ENCODE assay signal across 17 cellular contexts in the genomic region with DNA sequence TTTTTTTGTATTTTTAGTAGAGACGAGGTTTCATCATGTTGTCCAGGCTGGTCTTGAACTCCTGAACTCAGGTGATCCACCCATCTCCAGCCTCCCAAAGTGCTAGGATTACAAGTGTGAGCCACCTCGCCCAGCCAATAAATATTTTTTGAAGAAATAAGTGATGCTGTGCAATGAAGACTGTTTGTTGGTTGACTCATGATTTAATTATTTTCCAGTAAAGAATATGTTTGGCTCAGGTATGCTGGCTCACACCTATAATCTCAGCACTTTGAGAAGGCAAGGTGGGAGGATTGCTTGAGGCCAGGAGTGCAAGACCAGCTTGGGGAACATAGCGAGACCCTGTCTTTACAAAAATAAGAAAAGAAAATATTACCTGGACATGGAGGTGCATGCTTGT. TPM values are rescaled to one million over a fixed set of nuclear protein-coding genes. Genes with fewer than 3 reads are reported as not detected.
A peak's percentile ranks its signal among the peaks of the same experiment; 100 is the strongest.
DNase-seq lines count a peak whose midpoint lies in the region; ATAC-seq and TF ChIP-seq lines count a peak whose summit lies in the region.
"Had no signal": no experiment of that assay in that cellular context is flagged by ENCODE, and none has a peak within 500 bp of the region (broad histone marks: within the 10 kb centered on the region; RNA-seq: fewer than 3 reads in every experiment).

No MANE protein-coding gene starts in this region.

- H3K36me3 ChIP-seq in Caco-2 (ENCODE audit: control insufficient read depth, insufficient read depth, low read length) = no peaks in the 10 kb centered on the region; the same call in 1 of the 2 replicates
- H3K36me3 ChIP-seq in RWPE2 (ENCODE audit: low read depth) = no peaks in the 10 kb centered on the region
- H3K36me3 ChIP-seq in trophoblast cell (ENCODE audit: control insufficient read depth in 1 of 2, insufficient read depth in 2 of 2, low read length in 2 of 2) = no peaks in the 10 kb centered on the region
- H3K36me3 ChIP-seq in GM23338 (ENCODE audit: insufficient read depth) = no peaks in the 10 kb centered on the region
- H3K36me3 ChIP-seq: BLaER1 treated with 17β-estradiol and CSF1 and Interleukin-3, amounts not matched to agents 10 nM and 100 nM had no signal

- H4K12ac ChIP-seq in trophoblast cell (ENCODE audit: low read depth, low read length) = no peak overlapping the region

- H3K9me2 ChIP-seq in GM23338 (ENCODE audit: insufficient read depth) = no peaks in the 10 kb centered on the region

- no peak overlapping the region for H4K8ac ChIP-seq in trophoblast cell (ENCODE audit: low read depth, low read length)

- no peak overlapping the region for H3K4me3 Mint-ChIP-seq in Caco-2 (ENCODE audit: unreplicated experiment)
- H3K4me3 Mint-ChIP-seq in GM23338 = no peak overlapping the region
- H3K4me3 Mint-ChIP-seq in activated naive CD8-positive, alpha-beta T cell treated with anti-CD3 and anti-CD28 coated beads, Interleukin-2, amount 50 U/mL, for 24 hours = no peak overlapping the region
- H3K4me3 Mint-ChIP-seq: CD4-positive, alpha-beta T cell; H9 had no signal

- peaks cover 20% of the 10 kb centered on the region for H3K9me3 Mint-ChIP-seq in Caco-2 (ENCODE audit: unreplicated experiment)
- peaks cover 6% of the 10 kb centered on the region; the same call in 2 of the 3 replicates for H3K9me3 Mint-ChIP-seq in GM23338
- H3K9me3 Mint-ChIP-seq in activated naive CD8-positive, alpha-beta T cell treated with anti-CD3 and anti-CD28 coated beads, Interleukin-2, amount 50 U/mL, for 24 hours = peaks cover 8% of the 10 kb centered on the region
- H3K9me3 Mint-ChIP-seq: CD4-positive, alpha-beta T cell had no signal

- H3K14ac ChIP-seq in trophoblast cell (ENCODE audit: low read length) = no peak overlapping the region

- no peak for DNase-seq in Caco-2
- no peak for DNase-seq in RWPE2 (ENCODE audit: low spot score)
- peak; percentile 11 for DNase-seq in islet precursor cell
- peak; percentile 9 to 66 for DNase-seq in trophoblast cell
- DNase-seq in GM23338 (ENCODE audit: low spot score) = no peak
- DNase-seq in activated naive CD8-positive, alpha-beta T cell treated with anti-CD3 and anti-CD28 coated beads, Interleukin-2, amount 50 U/mL, for 24 hours = no peak
- no peak for DNase-seq in UCSD-AML1 (lab: John Stamatoyannopoulos, UW; ENCODE audit: unreplicated experiment)
- no peak for DNase-seq in iPS-NIHi7 (ENCODE audit: extremely low spot score)
- DNase-seq: 8988T; ACHN; CD4-positive, alpha-beta T cell; DND-41; GDM1; GOT3; H9 had no signal

- WGBS in trophoblast cell (ENCODE audit: extremely low coverage, insufficient coverage, insufficient read length) = no CpG with 5 or more reads among the region's 3 CpGs

- H3K4me1 Mint-ChIP-seq in Caco-2 (ENCODE audit: low read depth, unreplicated experiment) = peaks cover 35% of the 10 kb centered on the region
- H3K4me1 Mint-ChIP-seq in GM23338 = peaks cover 10% of the 10 kb centered on the region
- H3K4me1 Mint-ChIP-seq in activated naive CD8-positive, alpha-beta T cell treated with anti-CD3 and anti-CD28 coated beads, Interleukin-2, amount 50 U/mL, for 24 hours = peaks cover 32% of the 10 kb centered on the region

- POLR2A ChIA-PET in Caco-2 (lab: Charles Lee) = no interaction called here

- no peak overlapping the region for H4K91ac ChIP-seq in trophoblast cell (ENCODE audit: low read depth, low read length)

- no peaks in the 10 kb centered on the region for H4K20me1 ChIP-seq in GM23338 (replicated peaks; ENCODE audit: insufficient read depth)
- H4K20me1 ChIP-seq: BLaER1 treated with 17β-estradiol and CSF1 and Interleukin-3, amounts not matched to agents 10 nM and 100 nM had no signal

- no peak overlapping the region for H2AK5ac ChIP-seq in trophoblast cell (ENCODE audit: low read length)

- H3K4me3 ChIP-seq in Caco-2 (ENCODE audit: low read depth, low read length) (no peak overlapping the region), RWPE2 (ENCODE audit: severe bottlenecking) (no peak overlapping the region), trophoblast cell (ENCODE audit: low read depth, low read length) (no peak overlapping the region), GM23338 (no peak overlapping the region)
- H3K4me3 ChIP-seq: BLaER1 treated with 17β-estradiol and CSF1 and Interleukin-3, amounts not matched to agents 10 nM and 100 nM had no signal

- H3K27me3 Mint-ChIP-seq in Caco-2 (ENCODE audit: insufficient read depth, unreplicated experiment) (no peaks in the 10 kb centered on the region), GM23338 (ENCODE audit: insufficient read depth, low read depth, poor library complexity) (peaks cover 1% of the 10 kb centered on the region)
- no peaks in the 10 kb centered on the region for H3K27me3 Mint-ChIP-seq in activated naive CD8-positive, alpha-beta T cell treated with anti-CD3 and anti-CD28 coated beads, Interleukin-2, amount 50 U/mL, for 24 hours
- H3K27me3 Mint-ChIP-seq: CD4-positive, alpha-beta T cell had no signal

- H3K79me2 ChIP-seq in trophoblast cell (ENCODE audit: control insufficient read depth, insufficient read depth, low read length, poor library complexity) (no peaks in the 10 kb centered on the region), GM23338 (replicated peaks; ENCODE audit: insufficient read depth) (no peaks in the 10 kb centered on the region)

- no peak overlapping the region for H2BK12ac ChIP-seq in trophoblast cell (ENCODE audit: low read length)

- H3K79me1 ChIP-seq in trophoblast cell (ENCODE audit: low read length) = no peaks in the 10 kb centered on the region

- peak overlapping the region; percentile 29 for H3K27ac Mint-ChIP-seq in Caco-2 (ENCODE audit: unreplicated experiment)
- no peak overlapping the region for H3K27ac Mint-ChIP-seq in GM23338
- no peak overlapping the region for H3K27ac Mint-ChIP-seq in activated naive CD8-positive, alpha-beta T cell treated with anti-CD3 and anti-CD28 coated beads, Interleukin-2, amount 50 U/mL, for 24 hours
- H3K27ac Mint-ChIP-seq: CD4-positive, alpha-beta T cell; H9 had no signal

- H3K27ac ChIP-seq in RWPE2 (ENCODE audit: poor library complexity, severe bottlenecking) = no peak overlapping the region
- H3K27ac ChIP-seq in trophoblast cell (ENCODE audit: low read depth, low read length) = no peak overlapping the region
- no peak overlapping the region for H3K27ac ChIP-seq in GM23338 (ENCODE audit: low read depth)
- H3K27ac ChIP-seq: BLaER1 treated with 17β-estradiol and CSF1 and Interleukin-3, amounts not matched to agents 10 nM and 100 nM had no signal

- peaks cover 28% of the 10 kb centered on the region for H3K4me1 ChIP-seq in Caco-2
- H3K4me1 ChIP-seq in RWPE2 (ENCODE audit: insufficient read depth, poor library complexity, severe bottlenecking) = peaks cover 7% of the 10 kb centered on the region
- peaks cover 2% of the 10 kb centered on the region in 2 experiments for H3K4me1 ChIP-seq in trophoblast cell (ENCODE audit: control insufficient read depth in 1 of 2, insufficient read depth in 2 of 2, low read length in 2 of 2)
- peaks cover 9% of the 10 kb centered on the region; the same call in 1 of the 2 replicates for H3K4me1 ChIP-seq in GM23338 (ENCODE audit: insufficient read depth)

- no peak overlapping the region for H3K23ac ChIP-seq in trophoblast cell (ENCODE audit: low read length)

- peaks cover 4% of the 10 kb centered on the region; the same call in 1 of the 2 replicates for H3K9me3 ChIP-seq in Caco-2
- no peaks in the 10 kb centered on the region for H3K9me3 ChIP-seq in RWPE2 (ENCODE audit: severe bottlenecking)
- H3K9me3 ChIP-seq in trophoblast cell (ENCODE audit: insufficient read depth, low read depth, low read length) = no peaks in the 10 kb centered on the region

- H2AFZ ChIP-seq in trophoblast cell (ENCODE audit: insufficient read depth, low read length, poor library complexity) = no peak overlapping the region
- no peak overlapping the region for H2AFZ ChIP-seq in GM23338

- no peak overlapping the region for H3K18ac ChIP-seq in trophoblast cell (ENCODE audit: low read length)

- H2BK120ac ChIP-seq in trophoblast cell (ENCODE audit: insufficient read depth, low read length, poor library complexity) = no peak overlapping the region

- TF ChIP-seq CTCF in Caco-2 (IDR thresholded peaks at IDR 0.05; ENCODE audit: insufficient read depth in 1 of 2, low read depth in 1 of 2, low read length in 1 of 2, severe bottlenecking in 1 of 2, unreplicated experiment in 1 of 2) = no peak
- TF ChIP-seq CTCF in RWPE2 (IDR thresholded peaks at IDR 0.05; ENCODE audit: poor library complexity, severe bottlenecking) = no peak
- no peak for TF ChIP-seq CTCF in GM23338 (conservative IDR thresholded peaks at IDR 0.05; ENCODE audit: low read depth in 2 of 2)

- no peaks in the 10 kb centered on the region for H3K36me3 Mint-ChIP-seq in Caco-2 (ENCODE audit: insufficient read depth, unreplicated experiment)
- peaks cover 6% of the 10 kb centered on the region; the same call in 2 of the 3 replicates for H3K36me3 Mint-ChIP-seq in GM23338 (ENCODE audit: low read depth)
- peaks cover 2% of the 10 kb centered on the region for H3K36me3 Mint-ChIP-seq in activated naive CD8-positive, alpha-beta T cell treated with anti-CD3 and anti-CD28 coated beads, Interleukin-2, amount 50 U/mL, for 24 hours (ENCODE audit: low read depth)

- ATAC-seq in RWPE2 (ENCODE audit: low read depth) (peak; percentile 60), GM23338 (no peak)
- ATAC-seq in activated naive CD8-positive, alpha-beta T cell treated with anti-CD3 and anti-CD28 coated beads, Interleukin-2, amount 50 U/mL, for 24 hours = no peak
- ATAC-seq: HepG2 had no signal

- H3K9ac ChIP-seq in trophoblast cell (ENCODE audit: low read length) = no peak overlapping the region
- H3K9ac ChIP-seq: BLaER1 treated with 17β-estradiol and CSF1 and Interleukin-3, amounts not matched to agents 10 nM and 100 nM had no signal

- CTCF ChIA-PET in Caco-2 (lab: Charles Lee) = no interaction called here

- intact Hi-C loops in Caco-2 (cut with micrococcal nuclease; ENCODE audit: unreplicated experiment) = no loop called here

- H3K27me3 ChIP-seq in Caco-2 (replicated peaks; ENCODE audit: control insufficient read depth, insufficient read depth, low read length) = no peaks in the 10 kb centered on the region
- no peaks in the 10 kb centered on the region for H3K27me3 ChIP-seq in RWPE2 (ENCODE audit: insufficient read depth, poor library complexity, severe bottlenecking)
- H3K27me3 ChIP-seq in trophoblast cell (ENCODE audit: insufficient read depth, low read length) = no peaks in the 10 kb centered on the region
- no peaks in the 10 kb centered on the region for H3K27me3 ChIP-seq in GM23338 (ENCODE audit: insufficient read depth)
- H3K27me3 ChIP-seq: BLaER1 treated with 17β-estradiol and CSF1 and Interleukin-3, amounts not matched to agents 10 nM and 100 nM had no signal

- H3F3A ChIP-seq in GM23338 (replicated peaks; ENCODE audit: low read depth) = no peaks in the 10 kb centered on the region

- no peak overlapping the region for H2BK5ac ChIP-seq in trophoblast cell (ENCODE audit: low read depth, low read length, poor library complexity)

- BruUV-seq in Caco-2 (replicated peaks; lab: Mats Ljungman, UMichigan) = no TSS peak

- no peak overlapping the region for H3K4ac ChIP-seq in trophoblast cell (ENCODE audit: low read depth, low read length)

- H3K4me2 ChIP-seq in trophoblast cell (ENCODE audit: low read length) (no peak overlapping the region), GM23338 (no peak overlapping the region)
- H3K4me2 ChIP-seq: BLaER1 treated with 17β-estradiol and CSF1 and Interleukin-3, amounts not matched to agents 10 nM and 100 nM had no signal

RNA-seq across cellular contexts. Expression of a gene that starts 41.8 kb away (rescaled TPM):
- total RNA-seq in Caco-2 (2022) = 25.3 and 26.2 TPM in 2 replicates
- polyA plus RNA-seq in trophoblast cell (2013) = 15.7 and 16.3 TPM in 2 replicates
- total RNA-seq in GM23338 (2014; rRNA removed; shearing (Covaris generic)) = 10.5 and 10.8 TPM in 2 replicates
- 9.0 and 10.1 TPM in 2 replicates for polyA plus RNA-seq in GM23338 (2016; fragmentation: Nextera tagmentation; extraction: Ambion mirVana)

Comparison
In these comparisons a context has a peak if more than half of its experiments do, and no peak if none do; other contexts are left out.
1. DNase-seq: peak in islet precursor cell (single experiment) and trophoblast cell (2 of 2); none in Caco-2 (0 of 2), RWPE2 (single experiment), GM23338 (single experiment), activated naive CD8-positive, alpha-beta T cell treated with anti-CD3 and anti-CD28 coated beads, Interleukin-2, amount 50 U/mL, for 24 hours (single experiment), UCSD-AML1 (single experiment) and iPS-NIHi7 (single experiment).